In the genomic region with DNA sequence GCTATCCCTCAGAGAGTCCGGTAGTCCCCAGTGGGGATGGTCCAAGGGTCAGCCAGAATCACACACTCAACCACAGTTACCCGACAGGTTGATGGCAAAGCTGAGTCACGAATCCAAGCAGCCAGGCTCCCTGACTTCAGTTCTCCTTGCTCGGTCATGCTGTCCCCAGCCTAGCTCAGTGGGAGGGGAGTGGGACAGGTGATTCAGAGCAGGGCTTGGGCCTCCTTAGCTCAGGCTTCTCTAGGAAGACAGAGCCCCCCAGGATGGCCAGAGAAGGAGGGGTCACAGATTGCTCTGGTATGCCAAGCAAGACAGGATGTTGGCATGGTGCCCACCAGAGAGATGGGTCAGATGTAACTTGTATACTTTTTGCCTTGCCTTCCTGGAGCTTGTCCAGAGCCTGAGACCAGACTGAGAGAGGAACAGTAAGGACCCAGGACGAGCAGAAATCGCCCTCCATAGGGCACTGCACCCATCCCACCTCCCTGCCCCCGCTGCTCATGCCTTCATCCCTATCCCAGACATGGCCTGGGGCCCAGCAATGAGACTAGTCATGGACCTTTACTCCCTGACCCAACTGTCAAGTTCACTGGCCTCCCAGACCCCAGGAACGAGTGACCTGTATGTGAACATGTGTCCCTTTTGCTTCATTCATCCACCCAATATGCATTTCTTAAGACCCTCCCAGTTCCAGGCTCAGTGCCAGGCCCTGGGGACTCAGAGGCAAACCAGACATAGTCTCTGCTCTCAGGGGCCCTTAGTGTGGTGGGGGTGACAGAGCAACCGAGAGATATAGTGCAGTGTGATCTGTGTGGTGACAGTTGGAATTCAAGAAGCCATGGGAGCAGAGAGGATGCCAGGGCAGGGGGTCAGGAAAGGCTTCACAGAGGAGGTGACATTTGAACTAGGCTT, we compare ENCODE assay signal across 8 cellular contexts.
DNase-seq lines count a peak whose midpoint lies in the region; ATAC-seq and TF ChIP-seq lines count a peak whose summit lies in the region.

No MANE protein-coding gene starts in this region.

- H3K27me3 Mint-ChIP-seq in stimulated activated memory B cell treated with anti-CD40 and anti-IgM and Interleukin-4, amounts not matched to agents 10 μg/mL and 1 μg/mL and 100 μg/mL, for 72 hours: peaks cover 9% of the 10 kb centered on the region

- H3K36me3 ChIP-seq in MG63 (no peaks in the 10 kb centered on the region), H7 (replicated peaks; ENCODE audit: control insufficient read depth, insufficient read depth, low read length) (no peaks in the 10 kb centered on the region)

- H3K9me3 Mint-ChIP-seq in stimulated activated memory B cell treated with anti-CD40 and anti-IgM and Interleukin-4, amounts not matched to agents 10 μg/mL and 1 μg/mL and 100 μg/mL, for 72 hours: no peaks in the 10 kb centered on the region

- POLR2A ChIA-PET in AG04450 (lab: Yijun Ruan, JAX): interaction anchor here (1.4 to 2.7 kb wide), 2 partner anchors 67 to 132 kb away, joined by 3 to 7 read pairs; a partner anchor contains a TSS

- no peak overlapping the region for H3K4me3 Mint-ChIP-seq in stimulated activated memory B cell treated with anti-CD40 and anti-IgM and Interleukin-4, amounts not matched to agents 10 μg/mL and 1 μg/mL and 100 μg/mL, for 72 hours

- H3K36me3 Mint-ChIP-seq in stimulated activated memory B cell treated with anti-CD40 and anti-IgM and Interleukin-4, amounts not matched to agents 10 μg/mL and 1 μg/mL and 100 μg/mL, for 72 hours: no peaks in the 10 kb centered on the region

- DNase-seq in AG04450 (ENCODE audit: low read depth, low spot score) (peak; percentile 13), MG63 (peak; percentile 55), erythroblast (lab: John Stamatoyannopoulos, UW) (peak; percentile 62 to 63), myocyte (ENCODE audit: low read depth) (peak; percentile 51), HuH-7 (ENCODE audit: low spot score) (no peak), H7 (no peak)

- H3K4me1 Mint-ChIP-seq in stimulated activated memory B cell treated with anti-CD40 and anti-IgM and Interleukin-4, amounts not matched to agents 10 μg/mL and 1 μg/mL and 100 μg/mL, for 72 hours: no peaks in the 10 kb centered on the region

- TF ChIP-seq POLR2A in erythroblast (IDR thresholded peaks at IDR 0.05; ENCODE audit: low read length): no peak

- no peak overlapping the region for H3K27ac Mint-ChIP-seq in stimulated activated memory B cell treated with anti-CD40 and anti-IgM and Interleukin-4, amounts not matched to agents 10 μg/mL and 1 μg/mL and 100 μg/mL, for 72 hours

- no peaks in the 10 kb centered on the region for H3K9me3 ChIP-seq in AG04450 (ENCODE audit: control insufficient read depth, insufficient read depth, low read length)
- H3K9me3 ChIP-seq in MG63: no peaks in the 10 kb centered on the region

- CTCF ChIA-PET in AG04450 (lab: Charles Lee): interaction anchor here (0.6 to 0.8 kb wide), 2 partner anchors 325 to 452 kb away, joined by 3 to 4 read pairs; no protein-coding TSS in a partner anchor

- TF ChIP-seq CTCF in AG04450 (IDR thresholded peaks at IDR 0.05; ENCODE audit: low read depth, low read length): no peak

- no peak overlapping the region for H3K27ac ChIP-seq in AG04450 (ENCODE audit: low read depth, low read length)

- no peak for ATAC-seq in stimulated activated memory B cell treated with anti-CD40 and anti-IgM and Interleukin-4, amounts not matched to agents 10 μg/mL and 1 μg/mL and 100 μg/mL, for 72 hours
- no peak for ATAC-seq in GM18519 (IDR thresholded peaks at IDR 0.05; ENCODE audit: low FRiP score, unreplicated experiment)

- H3K4me3 ChIP-seq in AG04450 (ENCODE audit: low read depth, low read length): no peak overlapping the region
- H3K4me3 ChIP-seq in MG63: no peak overlapping the region
- H3K4me3 ChIP-seq in H7 (ENCODE audit: insufficient read depth, low read depth, low read length): no peak overlapping the region

- H3K27me3 ChIP-seq in AG04450 (ENCODE audit: control insufficient read depth, insufficient read depth, low read length) (peaks cover 6% of the 10 kb centered on the region), MG63 (no peaks in the 10 kb centered on the region), H7 (ENCODE audit: control insufficient read depth, insufficient read depth, low read length) (peaks cover 13% of the 10 kb centered on the region; the same call in 1 of the 2 replicates)

Comparison
In these comparisons a context has a peak if more than half of its experiments do, and no peak if none do; other contexts are left out.
1. DNase-seq: peak in AG04450 (single experiment), MG63 (single experiment), erythroblast (2 of 2) and myocyte (single experiment); none in HuH-7 (single experiment) and H7 (single experiment).